24 cellular contexts compared by ENCODE assay signal in genomic region chr15:75002398-75002797, GRCh38.
"Had no signal": no experiment of that assay in that cellular context is flagged by ENCODE, and none has a peak within 500 bp of the region (broad histone marks: within the 10 kb centered on the region; RNA-seq: fewer than 3 reads in every experiment).

No MANE protein-coding gene starts in this region.

- DNase-seq: colonic mucosa; dermis blood vessel endothelial cell; dorsolateral prefrontal cortex; effector CD4-positive, alpha-beta T cell; effector memory CD4-positive, alpha-beta T cell; erythroblast; esophagus squamous epithelium; foreskin fibroblast; foreskin melanocyte; gastrocnemius medialis; glutamatergic neuron; head of caudate nucleus; heart right ventricle; hippocampal formation; left cardiac atrium; left lung; left ventricle myocardium superior; mesenchymal stem cell; mucosa of descending colon; naive B cell had no signal

- H3K27ac ChIP-seq: colonic mucosa, epithelial cell of prostate, esophagus squamous epithelium, gastrocnemius medialis, heart right ventricle, left lung, lower lobe of right lung had no signal

- H3K4me1 Mint-ChIP-seq: mesothelial cell of epicardium had no signal

- H3K4me1 ChIP-seq: colonic mucosa, esophagus squamous epithelium, gastrocnemius medialis, lower lobe of right lung had no signal

- H3K27ac Mint-ChIP-seq: mesothelial cell of epicardium had no signal

- H3K4me3 ChIP-seq: colonic mucosa, esophagus squamous epithelium, gastrocnemius medialis, heart right ventricle, left lung, lower lobe of right lung, mucosa of descending colon had no signal

- H3K27me3 ChIP-seq: colonic mucosa, dorsolateral prefrontal cortex had no signal

- ATAC-seq: esophagus mucosa, gastrocnemius medialis, heart right ventricle, left cardiac atrium, left lung, left ventricle myocardium superior, lower lobe of right lung, mucosa of descending colon had no signal

- H3K36me3 ChIP-seq: colonic mucosa, esophagus squamous epithelium, gastrocnemius medialis, heart right ventricle, left lung, lower lobe of right lung had no signal

- H3K9me3 ChIP-seq: colonic mucosa, esophagus squamous epithelium, gastrocnemius medialis, heart right ventricle, left lung, lower lobe of right lung, mucosa of descending colon had no signal

- H3K4me3 Mint-ChIP-seq: mesothelial cell of epicardium, naive B cell had no signal
